ENCODE assay signal across 8 cellular contexts in genomic region chr16:67000384-67001158, GRCh38. TPM values are rescaled to one million over a fixed set of nuclear protein-coding genes. Genes with fewer than 3 reads are reported as not detected.
A peak's percentile ranks its signal among the peaks of the same experiment; 100 is the strongest.
DNase-seq lines count a peak whose midpoint lies in the region; ATAC-seq, FAIRE-seq and TF ChIP-seq lines count a peak whose summit lies in the region.

No MANE protein-coding gene starts in this region.

- peaks cover 3% of the 10 kb centered on the region for H3K36me3 Mint-ChIP-seq in nephron (ENCODE audit: low read depth)

- TF ChIP-seq CTCF in fibroblast of pulmonary artery (IDR thresholded peaks at IDR 0.05; ENCODE audit: low read length, missing control alignments) (no peak), nephron (IDR thresholded peaks at IDR 0.05; ENCODE audit: unreplicated experiment in 3 of 3) (no peak), thoracic aorta (IDR thresholded peaks at IDR 0.05) (no peak)

- H3K4me1 ChIP-seq in thoracic aorta (ENCODE audit: control insufficient read depth in 1 of 2, low read depth in 2 of 2) = peaks cover 14 to 39% of the 10 kb centered on the region in 2 donors

- H3K9me3 ChIP-seq in thoracic aorta = no peaks in the 10 kb centered on the region

- peaks cover 19% of the 10 kb centered on the region for H3K4me1 Mint-ChIP-seq in nephron

- no peaks in the 10 kb centered on the region for H3K27me3 ChIP-seq in thoracic aorta (replicated peaks; ENCODE audit: insufficient read depth)

- no peak for TF ChIP-seq POLR2A in GM12892 (IDR thresholded peaks at IDR 0.05; ENCODE audit: low read depth, low read length)

- H3K4me3 ChIP-seq in fibroblast of pulmonary artery (replicated peaks; ENCODE audit: low read depth, low read length) (peak overlapping the region; percentile 49), thoracic aorta (peak overlapping the region; percentile 71)

- DNase-seq in GM12892 (ENCODE audit: insufficient read length) (peak; percentile 63), NCI-H748 treated with DMSO at 0.1 percent for 48 hours (lab: John Stamatoyannopoulos, UW) (peak; percentile 28), fibroblast of pulmonary artery (ENCODE audit: low read depth) (peak; percentile 22), thoracic aorta (ENCODE audit: low spot score) (no peak)
- DNase-seq in activated T-helper 1 cell treated with anti-CD3 and anti-CD28 coated beads, Interleukin-2, amount 50 U/mL, for 16 hours (ENCODE audit: low read depth in 1 of 2, low spot score in 1 of 2) = peak; percentile 30 to 32

- no peaks in the 10 kb centered on the region for H3K36me3 ChIP-seq in thoracic aorta

- ATAC-seq in thoracic aorta (ENCODE audit: insufficient number of reproducible peaks, low FRiP score, low read depth) = no peak
- ATAC-seq in GM19035 (IDR thresholded peaks at IDR 0.05; ENCODE audit: unreplicated experiment) = no peak
- no peak for ATAC-seq in HG03469 (IDR thresholded peaks at IDR 0.05; ENCODE audit: unreplicated experiment)

- FAIRE-seq in GM12892 (lab: Jason Lieb, UNC) = no peak

- H3K27ac ChIP-seq in thoracic aorta = peak overlapping the region; percentile 31 to 69

- H3K27me3 Mint-ChIP-seq in nephron (ENCODE audit: low read depth) = peaks cover 54% of the 10 kb centered on the region

- no peaks in the 10 kb centered on the region for H3K9me3 Mint-ChIP-seq in nephron

- H3K4me3 Mint-ChIP-seq in nephron = peak overlapping the region; percentile 73 to 83 (median 82)

- H3K27ac Mint-ChIP-seq in nephron = peak overlapping the region in 2 of 3 experiments; percentile 25 to 44

RNA-seq across cellular contexts. Expression of gene CES4A, which starts 12.2 kb away (rescaled TPM):
- 2.4 TPM for polyA plus RNA-seq in GM12892 (2012; ENCODE audit: missing spikeins)
- total RNA-seq in thoracic aorta = 1 to 10 TPM; 7.4 to 9.5 TPM

RNA-seq across cellular contexts. Expression of gene CBFB, which starts 28.4 kb away (rescaled TPM):
- polyA plus RNA-seq in GM12892 (2012; ENCODE audit: missing spikeins) = 41.0 TPM
- 10 to 100 TPM; 28.3 to 79.7 TPM for total RNA-seq in thoracic aorta

RNA-seq across cellular contexts. Expression of gene CES3, which starts 39.5 kb away (rescaled TPM):
- polyA plus RNA-seq in GM12892 (2012; ENCODE audit: missing spikeins) = 0.87 TPM
- 1 to 10 TPM in 1 of 2 donors, under 1 TPM in 1; 0.63 to 1.1 TPM for total RNA-seq in thoracic aorta
